ENCODE assay signal across 28 cellular contexts in genomic region chr19:3310711-3311110, GRCh38.
"Had no signal": no experiment of that assay in that cellular context is flagged by ENCODE, and none has a peak within 500 bp of the region (broad histone marks: within the 10 kb centered on the region; RNA-seq: fewer than 3 reads in every experiment).

No MANE protein-coding gene starts in this region.

- H3K9me3 Mint-ChIP-seq: stimulated activated effector memory CD8-positive, alpha-beta T cell treated with anti-CD3 and anti-CD28 coated beads, Interleukin-12 subunit alpha, Interleukin-12 subunit beta, amount 100 ng/mL, for 72 hours; stimulated activated naive CD8-positive, alpha-beta T cell treated with anti-CD3 and anti-CD28 coated beads, Interleukin-15, Interleukin-2, amounts not matched to agents 100 ng/mL and 50 ng/mL, for 24 hours; type B pancreatic cell had no signal

- H3K36me3 Mint-ChIP-seq: stimulated activated memory B cell treated with anti-CD40 and anti-IgM and Interleukin-4, amounts not matched to agents 10 μg/mL and 1 μg/mL and 100 μg/mL, for 72 hours; type B pancreatic cell had no signal

- H3K27me3 ChIP-seq: testis, thyroid gland, vagina had no signal

- H3K36me3 ChIP-seq: stomach, suprapubic skin, thoracic aorta, thyroid gland, tibial artery, tibial nerve, transverse colon, upper lobe of left lung, upper lobe of right lung, uterus, vagina had no signal

- H3K4me1 Mint-ChIP-seq: stimulated activated memory B cell treated with anti-CD40 and anti-IgM and Interleukin-4, amounts not matched to agents 10 μg/mL and 1 μg/mL and 100 μg/mL, for 72 hours; stimulated activated naive CD8-positive, alpha-beta T cell treated with anti-CD3 and anti-CD28 coated beads, Interleukin-15, amount 100 ng/mL, for 72 hours had no signal

- H3K4me3 Mint-ChIP-seq: stimulated activated effector memory CD8-positive, alpha-beta T cell treated with anti-CD3 and anti-CD28 coated beads, Interleukin-12 subunit alpha, Interleukin-12 subunit beta, amount 100 ng/mL, for 72 hours; stimulated activated memory B cell treated with anti-CD40 and anti-IgM and Interleukin-4, amounts not matched to agents 10 μg/mL and 1 μg/mL and 100 μg/mL, for 72 hours; stimulated activated naive B cell treated with anti-CD40 and anti-IgM and Interleukin-4, amounts not matched to agents 10 μg/mL and 1 μg/mL and 100 μg/mL, for 72 hours; stimulated activated naive CD8-positive, alpha-beta T cell treated with anti-CD3 and anti-CD28 coated beads, Interleukin-15, amount 100 ng/mL, for 72 hours; stimulated activated naive CD8-positive, alpha-beta T cell treated with anti-CD3 and anti-CD28 coated beads, Interleukin-15, Interleukin-2, amounts not matched to agents 100 ng/mL and 50 ng/mL, for 24 hours; type B pancreatic cell had no signal

- H3K27ac ChIP-seq: stomach, suprapubic skin, testis, thoracic aorta, thyroid gland, tibial artery, tibial nerve, transverse colon, upper lobe of left lung, upper lobe of right lung, uterus, vagina had no signal

- H3K27ac Mint-ChIP-seq: stimulated activated effector memory CD8-positive, alpha-beta T cell treated with anti-CD3 and anti-CD28 coated beads, Interleukin-12 subunit alpha, Interleukin-12 subunit beta, amount 100 ng/mL, for 72 hours; stimulated activated memory B cell treated with anti-CD40 and anti-IgM and Interleukin-4, amounts not matched to agents 10 μg/mL and 1 μg/mL and 100 μg/mL, for 72 hours; stimulated activated naive B cell treated with anti-CD40 and anti-IgM and Interleukin-4, amounts not matched to agents 10 μg/mL and 1 μg/mL and 100 μg/mL, for 72 hours; stimulated activated naive CD8-positive, alpha-beta T cell treated with anti-CD3 and anti-CD28 coated beads, Interleukin-15, amount 100 ng/mL, for 72 hours; stimulated activated naive CD8-positive, alpha-beta T cell treated with anti-CD3 and anti-CD28 coated beads, Interleukin-15, Interleukin-2, amounts not matched to agents 100 ng/mL and 50 ng/mL, for 24 hours; type B pancreatic cell had no signal

- H3K9me3 ChIP-seq: stomach, suprapubic skin, testis, thoracic aorta, thyroid gland, tibial artery, tibial nerve, transverse colon, upper lobe of left lung, upper lobe of right lung, uterus, vagina had no signal

- ATAC-seq: stimulated activated effector memory CD8-positive, alpha-beta T cell treated with anti-CD3 and anti-CD28 coated beads, Interleukin-12 subunit alpha, Interleukin-12 subunit beta, amount 100 ng/mL, for 72 hours; stimulated activated memory B cell treated with anti-CD40 and anti-IgM and Interleukin-4, amounts not matched to agents 10 μg/mL and 1 μg/mL and 100 μg/mL, for 72 hours; stimulated activated naive B cell treated with anti-CD40 and anti-IgM and Interleukin-4, amounts not matched to agents 10 μg/mL and 1 μg/mL and 100 μg/mL, for 72 hours; stimulated activated naive CD8-positive, alpha-beta T cell treated with anti-CD3 and anti-CD28 coated beads, Interleukin-15, amount 100 ng/mL, for 72 hours; stimulated activated naive CD8-positive, alpha-beta T cell treated with anti-CD3 and anti-CD28 coated beads, Interleukin-15, Interleukin-2, amounts not matched to agents 100 U/mL and 50 U/mL, for 24 hours; upper lobe of right lung had no signal

- H3K4me1 ChIP-seq: stomach, suprapubic skin, testis, thyroid gland, tibial artery, tibial nerve, transverse colon, upper lobe of left lung, upper lobe of right lung, uterus, vagina had no signal

- H3K4me3 ChIP-seq: stomach, suprapubic skin, testis, thoracic aorta, thyroid gland, tibial artery, tibial nerve, transverse colon, upper lobe of left lung, upper lobe of right lung, uterus, vagina had no signal

- DNase-seq: stimulated activated CD4-positive, alpha-beta T cell treated with anti-CD3 and anti-CD28 coated beads, Interleukin-2, amount 100 ng/mL, for 48 hours; stimulated activated CD4-positive, alpha-beta T cell treated with anti-CD3 and anti-CD28 coated beads, Interleukin-4, amount 100 ng/mL, for 1 hour; stimulated activated CD4-positive, alpha-beta T cell treated with anti-CD3 and anti-CD28 coated beads, Interleukin-4, amount 100 ng/mL, for 24 hours; stimulated activated CD4-positive, alpha-beta T cell treated with anti-CD3 and anti-CD28 coated beads, Interleukin-4, amount 100 ng/mL, for 4 hours; stimulated activated CD8-positive, alpha-beta memory T cell treated with anti-CD3 and anti-CD28 coated beads, Interleukin-4, amount 100 ng/mL, for 48 hours; stimulated activated naive B cell treated with anti-CD40 and anti-IgM and Interleukin-4, amounts not matched to agents 10 μg/mL and 1 μg/mL and 100 μg/mL, for 72 hours; stimulated activated naive CD4-positive, alpha-beta T cell; stimulated activated naive CD4-positive, alpha-beta T cell treated with Interleukin-2 at 50 U/mL for 16 hours; stimulated activated naive CD8-positive, alpha-beta T cell treated with anti-CD3 and anti-CD28 coated beads, Interleukin-15, amount 100 ng/mL, for 72 hours; stimulated activated naive CD8-positive, alpha-beta T cell treated with anti-CD3 and anti-CD28 coated beads, Interleukin-15, Interleukin-2, amounts not matched to agents 100 U/mL and 50 U/mL, for 24 hours; stomach; substantia nigra; testis; thyroid gland; tibial artery; transverse colon; trophoblast cell; upper lobe of left lung; upper lobe of right lung; uterus had no signal
